ENCODE assay signal across 1 cellular context in genomic region chr19:24073807-24074206, GRCh38.
A peak's percentile ranks its signal among the peaks of the same experiment; 100 is the strongest.
TF ChIP-seq lines count a peak whose summit lies in the region.

No MANE protein-coding gene starts in this region.

TF ChIP-seq in GM12878, 131 proteins besides CTCF, POLR2A, EP300 and RAD21:
- TF ChIP-seq, protein P1, sequence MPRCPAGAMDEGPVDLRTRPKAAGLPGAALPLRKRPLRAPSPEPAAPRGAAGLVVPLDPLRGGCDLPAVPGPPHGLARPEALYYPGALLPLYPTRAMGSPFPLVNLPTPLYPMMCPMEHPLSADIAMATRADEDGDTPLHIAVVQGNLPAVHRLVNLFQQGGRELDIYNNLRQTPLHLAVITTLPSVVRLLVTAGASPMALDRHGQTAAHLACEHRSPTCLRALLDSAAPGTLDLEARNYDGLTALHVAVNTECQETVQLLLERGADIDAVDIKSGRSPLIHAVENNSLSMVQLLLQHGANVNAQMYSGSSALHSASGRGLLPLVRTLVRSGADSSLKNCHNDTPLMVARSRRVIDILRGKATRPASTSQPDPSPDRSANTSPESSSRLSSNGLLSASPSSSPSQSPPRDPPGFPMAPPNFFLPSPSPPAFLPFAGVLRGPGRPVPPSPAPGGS (IDR thresholded peaks at IDR 0.05; ENCODE audit: borderline replicate concordance, insufficient read depth, low read depth, low read length, poor library complexity, severe bottlenecking): peak; percentile 43
- TF ChIP-seq ETV6 (conservative IDR thresholded peaks at IDR 0.05 in 1 of 2, IDR thresholded peaks at IDR 0.05 in 1 of 2; ENCODE audit: borderline replicate concordance in 1 of 2, low read depth in 1 of 2) (no peak), MYB (IDR thresholded peaks at IDR 0.05; ENCODE audit: borderline replicate concordance, low read depth, low read length) (no peak), IKZF2 (IDR thresholded peaks at IDR 0.05) (no peak)
TF ChIP-seq in GM12878: peak in this region for 1.
